Comparison of ENCODE assay signal across 8 cellular contexts in genomic region chr1:8025671-8026144, GRCh38. TPM values are rescaled to one million over a fixed set of nuclear protein-coding genes. Genes with fewer than 3 reads are reported as not detected.
DNase-seq lines count a peak whose midpoint lies in the region; ATAC-seq and TF ChIP-seq lines count a peak whose summit lies in the region.

No MANE protein-coding gene starts in this region.

- peak; percentile 39 for ATAC-seq in GM18867 (IDR thresholded peaks at IDR 0.05; ENCODE audit: unreplicated experiment)
- peak; percentile 11 for ATAC-seq in HG02763 (IDR thresholded peaks at IDR 0.05; ENCODE audit: unreplicated experiment)
- peak; percentile 6 for ATAC-seq in activated naive CD8-positive, alpha-beta T cell treated with anti-CD3 and anti-CD28 coated beads, Interleukin-2, amount 50 U/mL, for 24 hours

- H3K9me3 Mint-ChIP-seq in activated naive CD8-positive, alpha-beta T cell treated with anti-CD3 and anti-CD28 coated beads, Interleukin-2, amount 50 U/mL, for 24 hours, result no peaks in the 10 kb centered on the region

- H3K36me3 Mint-ChIP-seq in activated naive CD8-positive, alpha-beta T cell treated with anti-CD3 and anti-CD28 coated beads, Interleukin-2, amount 50 U/mL, for 24 hours (ENCODE audit: low read depth), result no peaks in the 10 kb centered on the region

- H3K27me3 ChIP-seq in kidney epithelial cell (ENCODE audit: control insufficient read depth, insufficient read depth, low read length), result no peaks in the 10 kb centered on the region

- H3K27ac ChIP-seq in temporal lobe (ENCODE audit: low read depth, low read length), result peak overlapping the region; percentile 44

- H3K27ac Mint-ChIP-seq in activated naive CD8-positive, alpha-beta T cell treated with anti-CD3 and anti-CD28 coated beads, Interleukin-2, amount 50 U/mL, for 24 hours, result peak overlapping the region; percentile 41

- peak; percentile 7 for DNase-seq in activated naive CD8-positive, alpha-beta T cell treated with anti-CD3 and anti-CD28 coated beads, Interleukin-2, amount 50 U/mL, for 24 hours
- no peak for DNase-seq in kidney epithelial cell (ENCODE audit: low read depth)
- DNase-seq in NCI-H2029 (lab: John Stamatoyannopoulos, UW), result no peak
- DNase-seq in NCI-H187 (lab: John Stamatoyannopoulos, UW), result no peak
- DNase-seq in 8988T, result no peak

- no peak for TF ChIP-seq CTCF in kidney epithelial cell (IDR thresholded peaks at IDR 0.05; ENCODE audit: insufficient read depth, low read length, poor library complexity, severe bottlenecking)

- no peaks in the 10 kb centered on the region for H3K36me3 ChIP-seq in kidney epithelial cell (ENCODE audit: control insufficient read depth, insufficient read depth, low read length)

- peak overlapping the region; percentile 81 for H3K4me3 Mint-ChIP-seq in activated naive CD8-positive, alpha-beta T cell treated with anti-CD3 and anti-CD28 coated beads, Interleukin-2, amount 50 U/mL, for 24 hours

- H3K4me3 ChIP-seq in kidney epithelial cell (ENCODE audit: low read depth, low read length), result peak overlapping the region; percentile 77

- peaks cover 12% of the 10 kb centered on the region for H3K4me1 Mint-ChIP-seq in activated naive CD8-positive, alpha-beta T cell treated with anti-CD3 and anti-CD28 coated beads, Interleukin-2, amount 50 U/mL, for 24 hours

- peaks cover 36% of the 10 kb centered on the region for H3K27me3 Mint-ChIP-seq in activated naive CD8-positive, alpha-beta T cell treated with anti-CD3 and anti-CD28 coated beads, Interleukin-2, amount 50 U/mL, for 24 hours

RNA-seq across cellular contexts. Expression of gene ERRFI1, which starts 0.4 kb away (rescaled TPM):
- 61.5 and 66.4 TPM in 2 replicates for total RNA-seq in kidney epithelial cell
- total RNA-seq in temporal lobe, result 10.3 TPM
